ENCODE assay signal across 1 cellular context in genomic region chr1:22710688-22711024, GRCh38.
TF ChIP-seq lines count a peak whose summit lies in the region.

EPHB2 (plus strand) TSS chr1:22710839; CDS start chr1:22710983, 144 bp downstream.

TF ChIP-seq in WTC11, 78 proteins besides CTCF, POLR2A, EP300 and RAD21 (continued from another document):
- TF ChIP-seq STAT6 (CRISPR knock-in tag; conservative IDR thresholded peaks at IDR 0.05; ENCODE audit: low read depth) = no peak
- TF ChIP-seq ZBTB21 (CRISPR knock-in tag; IDR thresholded peaks at IDR 0.05; ENCODE audit: borderline replicate concordance) = no peak
- TF ChIP-seq HMGXB4 (CRISPR knock-in tag; IDR thresholded peaks at IDR 0.05) = no peak
